8 cellular contexts compared by ENCODE assay signal in the genomic region with DNA sequence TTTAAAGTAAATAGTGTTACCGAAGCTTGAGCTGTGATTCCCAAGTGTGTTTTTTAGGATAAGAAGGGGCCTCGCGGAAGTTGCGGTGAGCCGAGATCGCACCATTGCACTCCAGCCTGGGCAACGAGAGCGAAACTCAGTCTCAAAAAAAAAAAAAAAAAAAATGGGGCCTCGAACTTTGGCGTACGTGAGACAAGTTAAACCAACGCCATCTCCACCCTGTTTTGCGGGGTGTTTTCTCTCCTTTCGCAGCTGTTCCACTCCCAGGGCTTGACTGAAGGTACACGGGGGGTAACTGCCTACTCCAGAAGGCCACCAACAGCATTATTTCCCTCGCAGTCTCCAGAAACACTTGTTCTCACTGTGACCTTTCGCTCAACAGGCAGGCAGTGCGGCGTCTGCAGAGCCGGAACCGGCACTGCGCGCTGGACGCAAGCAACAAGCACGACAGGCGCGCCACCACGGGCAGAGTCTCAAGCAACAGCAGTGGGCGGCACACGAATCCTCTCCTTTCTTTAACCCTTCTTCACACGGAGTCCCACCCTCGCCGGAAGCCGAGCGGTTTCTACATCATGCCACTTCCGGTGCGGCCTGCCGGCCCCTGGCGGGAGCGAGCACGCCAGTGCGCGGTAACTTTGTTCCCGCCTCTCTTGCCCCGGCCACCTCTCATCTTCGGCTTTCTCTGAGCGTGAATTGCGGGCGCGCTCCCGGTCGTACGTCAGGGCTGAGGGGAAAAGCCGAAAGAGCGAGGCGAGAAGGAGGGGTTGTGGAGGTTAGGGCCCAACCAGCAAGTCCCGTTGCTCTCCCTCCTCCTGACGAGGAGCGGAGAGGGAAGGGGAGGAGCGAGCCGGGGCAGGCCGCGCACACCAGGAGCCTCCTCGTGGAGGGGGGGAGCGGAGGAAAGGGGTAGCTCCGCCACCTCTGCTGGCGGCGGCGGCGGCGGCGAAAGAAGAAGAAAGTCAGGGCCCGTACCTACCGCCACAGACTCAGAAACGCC. TPM values are rescaled to one million over a fixed set of nuclear protein-coding genes. Genes with fewer than 3 reads are reported as not detected.
DNase-seq lines count a peak whose midpoint lies in the region; ATAC-seq and TF ChIP-seq lines count a peak whose summit lies in the region.

No MANE protein-coding gene starts in this region.

- peak overlapping the region; percentile 87 for H2AFZ ChIP-seq in SK-N-SH (ENCODE audit: low read depth)

- DNase-seq in GM10248 (ENCODE audit: extremely low spot score): peak; percentile 92
- peak; percentile 100 for DNase-seq in NCI-H1092 (lab: John Stamatoyannopoulos, UW)
- DNase-seq in SK-N-SH: peak; percentile 97
- DNase-seq in activated naive CD4-positive, alpha-beta T cell treated with anti-CD3 and anti-CD28 coated beads, Interleukin-2, amount 50 U/mL, for 72 hours (ENCODE audit: low spot score in 2 of 2): peak; percentile 95 to 98
- peak; percentile 100 for DNase-seq in globus pallidus (ENCODE audit: low spot score)
- peak; percentile 98 for DNase-seq in non-pigmented ciliary epithelial cell (ENCODE audit: low read depth)
- peak; percentile 99 for DNase-seq in superior temporal gyrus (ENCODE audit: extremely low spot score)

- peaks cover 21 to 23% of the 10 kb centered on the region in 2 donors for H3K36me3 Mint-ChIP-seq in activated naive CD4-positive, alpha-beta T cell treated with anti-CD3 and anti-CD28 coated beads, Interleukin-2, amount 50 U/mL, for 72 hours

- H3K9me2 ChIP-seq in SK-N-SH: no peaks in the 10 kb centered on the region

- no peaks in the 10 kb centered on the region for H3K9me3 ChIP-seq in SK-N-SH

- peak overlapping the region; percentile 96 to 97 for H3K4me3 ChIP-seq in SK-N-SH (ENCODE audit: low read depth in 2 of 2, low read length in 1 of 2)

- CTCF ChIA-PET in GM10248 (lab: Yijun Ruan, JAX) (interaction anchor here (0.6 to 6.7 kb wide), 7 partner anchors 22 to 369 kb away, joined by 3 to 46 read pairs (median 4); no protein-coding TSS in a partner anchor), SK-N-SH (lab: Yijun Ruan, JAX) (interaction anchor here (0.6 to 9.3 kb wide), 7 partner anchors 53 to 186 kb away, joined by 4 to 100 read pairs (median 7); a partner anchor contains a TSS)

- ATAC-seq in HG02610 (IDR thresholded peaks at IDR 0.05; ENCODE audit: unreplicated experiment): peak; percentile 71
- peak; percentile 75 to 83 for ATAC-seq in activated naive CD4-positive, alpha-beta T cell treated with anti-CD3 and anti-CD28 coated beads, Interleukin-2, amount 50 U/mL, for 72 hours

- no peaks in the 10 kb centered on the region for H3K27me3 ChIP-seq in SK-N-SH (ENCODE audit: insufficient read depth)

- H4K20me1 ChIP-seq in SK-N-SH (ENCODE audit: insufficient read depth): peaks cover 31% of the 10 kb centered on the region

- H3K4me2 ChIP-seq in SK-N-SH: peak overlapping the region; percentile 87

- H3F3A ChIP-seq in SK-N-SH (replicated peaks; ENCODE audit: insufficient read depth): peaks cover 16% of the 10 kb centered on the region

- peak overlapping the region; percentile 94 for H3K9ac ChIP-seq in SK-N-SH

- WGBS in SK-N-SH (ENCODE audit: low lambda C conversion rate): 1% methylated on average over 59 of the region's 75 CpGs

- peak overlapping the region; percentile 98 to 100 for H3K27ac Mint-ChIP-seq in activated naive CD4-positive, alpha-beta T cell treated with anti-CD3 and anti-CD28 coated beads, Interleukin-2, amount 50 U/mL, for 72 hours

- peaks cover 49% of the 10 kb centered on the region for H3K79me2 ChIP-seq in SK-N-SH (ENCODE audit: insufficient read depth)

- H3K36me3 ChIP-seq in SK-N-SH (replicated peaks in 1 of 2; ENCODE audit: control insufficient read depth in 1 of 2, insufficient read depth in 2 of 2, low read length in 1 of 2): peaks cover 4 to 11% of the 10 kb centered on the region in 2 experiments

- H3K4me1 ChIP-seq in SK-N-SH (ENCODE audit: control insufficient read depth in 1 of 2, insufficient read depth in 2 of 2, low read depth in 1 of 2, low read length in 1 of 2): peaks cover 0 to 20% of the 10 kb centered on the region in 2 experiments; a peak in 2 of 4 replicates

- H3K27ac ChIP-seq in SK-N-SH (ENCODE audit: low read depth in 2 of 2, low read length in 1 of 2): peak overlapping the region; percentile 97

- TF ChIP-seq RAD21 in SK-N-SH (IDR thresholded peaks at IDR 0.05; ENCODE audit: low read length): peak; percentile 18; the same call in 1 of the 2 replicates

- H3K9me3 Mint-ChIP-seq in activated naive CD4-positive, alpha-beta T cell treated with anti-CD3 and anti-CD28 coated beads, Interleukin-2, amount 50 U/mL, for 72 hours: no peaks in the 10 kb centered on the region

- POLR2A ChIA-PET in GM10248 (lab: Yijun Ruan, JAX): interaction anchor here (0.5 to 0.8 kb wide), 4 partner anchors 13 to 1139 kb away, joined by 3 to 9 read pairs (median 4); no protein-coding TSS in a partner anchor
- POLR2A ChIA-PET in SK-N-SH (lab: Yijun Ruan, JAX): interaction anchor here (0.7 to 1.7 kb wide), 7 partner anchors 9 to 326 kb away, joined by 3 to 7 read pairs (median 4); a partner anchor contains a TSS

- TF ChIP-seq CTCF in GM10248 (IDR thresholded peaks at IDR 0.05; ENCODE audit: control extremely low read depth, extremely low read depth, low read depth, missing control alignments) (no peak), SK-N-SH (IDR thresholded peaks at IDR 0.05) (no peak)

- TF ChIP-seq EP300 in SK-N-SH (IDR thresholded peaks at IDR 0.05; ENCODE audit: borderline replicate concordance in 1 of 2, low read depth in 1 of 2, low read length in 1 of 2): no peak

TF ChIP-seq in SK-N-SH, 30 proteins besides CTCF, POLR2A, EP300 and RAD21 (continues in another document):
- TF ChIP-seq, protein P1, sequence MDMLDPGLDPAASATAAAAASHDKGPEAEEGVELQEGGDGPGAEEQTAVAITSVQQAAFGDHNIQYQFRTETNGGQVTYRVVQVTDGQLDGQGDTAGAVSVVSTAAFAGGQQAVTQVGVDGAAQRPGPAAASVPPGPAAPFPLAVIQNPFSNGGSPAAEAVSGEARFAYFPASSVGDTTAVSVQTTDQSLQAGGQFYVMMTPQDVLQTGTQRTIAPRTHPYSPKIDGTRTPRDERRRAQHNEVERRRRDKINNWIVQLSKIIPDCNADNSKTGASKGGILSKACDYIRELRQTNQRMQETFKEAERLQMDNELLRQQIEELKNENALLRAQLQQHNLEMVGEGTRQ (IDR thresholded peaks at IDR 0.05; ENCODE audit: borderline replicate concordance, low read depth, low read length): no peak
- TF ChIP-seq RFX5 (IDR thresholded peaks at IDR 0.05; ENCODE audit: low read length) (no peak), POLR2AphosphoS5 (IDR thresholded peaks at IDR 0.05; ENCODE audit: low read depth, low read length) (peak; percentile 98), YY1 (IDR thresholded peaks at IDR 0.05; ENCODE audit: low read depth) (0 out of 2 replicates have a peak, but pooled peaks have one; percentile 40), JUND (IDR thresholded peaks at IDR 0.05) (no peak; the same call in 1 of the 2 replicates), TAF1 (IDR thresholded peaks at IDR 0.05; ENCODE audit: borderline replicate concordance, low read depth, low read length) (peak; percentile 98; the same call in 1 of the 2 replicates), TEAD4 (IDR thresholded peaks at IDR 0.05; ENCODE audit: borderline replicate concordance, insufficient read depth) (no peak), NRF1 (IDR thresholded peaks at IDR 0.05; ENCODE audit: low read depth, low read length) (peak; percentile 47), FOXJ3 (CRISPR knock-in tag; IDR thresholded peaks at IDR 0.05) (no peak), RXRA (IDR thresholded peaks at IDR 0.05; ENCODE audit: borderline replicate concordance, low read depth) (no peak), ELF1 (IDR thresholded peaks at IDR 0.05) (peak; percentile 86)
- TF ChIP-seq, protein P2, sequence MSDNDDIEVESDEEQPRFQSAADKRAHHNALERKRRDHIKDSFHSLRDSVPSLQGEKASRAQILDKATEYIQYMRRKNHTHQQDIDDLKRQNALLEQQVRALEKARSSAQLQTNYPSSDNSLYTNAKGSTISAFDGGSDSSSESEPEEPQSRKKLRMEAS (IDR thresholded peaks at IDR 0.05; ENCODE audit: low read depth): peak; percentile 81
- TF ChIP-seq, protein P3, sequence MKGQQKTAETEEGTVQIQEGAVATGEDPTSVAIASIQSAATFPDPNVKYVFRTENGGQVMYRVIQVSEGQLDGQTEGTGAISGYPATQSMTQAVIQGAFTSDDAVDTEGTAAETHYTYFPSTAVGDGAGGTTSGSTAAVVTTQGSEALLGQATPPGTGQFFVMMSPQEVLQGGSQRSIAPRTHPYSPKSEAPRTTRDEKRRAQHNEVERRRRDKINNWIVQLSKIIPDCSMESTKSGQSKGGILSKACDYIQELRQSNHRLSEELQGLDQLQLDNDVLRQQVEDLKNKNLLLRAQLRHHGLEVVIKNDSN (IDR thresholded peaks at IDR 0.05; ENCODE audit: borderline replicate concordance, low read depth): peak; percentile 43
- TF ChIP-seq, protein P4, sequence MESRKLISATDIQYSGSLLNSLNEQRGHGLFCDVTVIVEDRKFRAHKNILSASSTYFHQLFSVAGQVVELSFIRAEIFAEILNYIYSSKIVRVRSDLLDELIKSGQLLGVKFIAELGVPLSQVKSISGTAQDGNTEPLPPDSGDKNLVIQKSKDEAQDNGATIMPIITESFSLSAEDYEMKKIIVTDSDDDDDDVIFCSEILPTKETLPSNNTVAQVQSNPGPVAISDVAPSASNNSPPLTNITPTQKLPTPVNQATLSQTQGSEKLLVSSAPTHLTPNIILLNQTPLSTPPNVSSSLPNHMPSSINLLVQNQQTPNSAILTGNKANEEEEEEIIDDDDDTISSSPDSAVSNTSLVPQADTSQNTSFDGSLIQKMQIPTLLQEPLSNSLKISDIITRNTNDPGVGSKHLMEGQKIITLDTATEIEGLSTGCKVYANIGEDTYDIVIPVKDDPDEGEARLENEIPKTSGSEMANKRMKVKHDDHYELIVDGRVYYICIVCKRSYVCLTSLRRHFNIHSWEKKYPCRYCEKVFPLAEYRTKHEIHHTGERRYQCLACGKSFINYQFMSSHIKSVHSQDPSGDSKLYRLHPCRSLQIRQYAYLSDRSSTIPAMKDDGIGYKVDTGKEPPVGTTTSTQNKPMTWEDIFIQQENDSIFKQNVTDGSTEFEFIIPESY (IDR thresholded peaks at IDR 0.05; ENCODE audit: borderline replicate concordance, low read depth): no peak

RNA-seq across cellular contexts. Expression of a gene that starts 0.8 kb away (rescaled TPM):
- polyA plus RNA-seq in SK-N-SH (2012; rRNA removed): 23.1 and 30.3 TPM in 2 replicates
- polyA plus RNA-seq in SK-N-SH (2012; cell fraction: cytosol; rRNA removed): 21.2 and 24.2 TPM in 2 replicates
- polyA plus RNA-seq in SK-N-SH (2012; cell fraction: nucleus; rRNA removed): 52.2 and 80.8 TPM in 2 replicates
- total RNA-seq in activated naive CD4-positive, alpha-beta T cell treated with anti-CD3 and anti-CD28 coated beads, Interleukin-2, amount 50 U/mL, for 72 hours: 10 to 100 TPM; 37.6 to 41.3 TPM

Comparison
In these comparisons a context has a peak if more than half of its experiments do, and no peak if none do; other contexts are left out.
1. Peak in every context shown above with its lines: DNase-seq, ATAC-seq, H3K4me3 ChIP-seq and H3K27ac ChIP-seq.